2 cellular contexts compared by ENCODE assay signal in the genomic region with DNA sequence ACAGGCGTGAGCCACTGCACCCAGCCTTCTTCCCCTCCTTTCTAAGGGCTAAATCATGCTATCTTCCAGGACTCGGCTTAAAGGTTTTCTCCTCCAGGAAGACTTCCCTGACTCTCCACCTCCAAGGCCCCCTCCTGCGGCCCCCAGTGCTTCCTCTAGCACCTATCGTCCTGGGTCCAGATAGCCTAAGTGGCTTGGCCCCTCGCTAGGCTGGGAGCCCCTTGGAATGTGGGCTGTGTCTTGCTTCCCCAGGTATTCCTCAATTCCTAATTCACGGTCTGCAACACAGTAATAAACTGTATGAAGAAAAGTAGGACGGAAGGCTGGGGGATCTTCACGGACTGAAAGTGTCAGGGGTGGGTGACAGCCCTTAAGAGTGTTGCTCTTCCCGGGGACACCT.
A peak's percentile ranks its signal among the peaks of the same experiment; 100 is the strongest.
TF ChIP-seq lines count a peak whose summit lies in the region.

No MANE protein-coding gene starts in this region.

TF ChIP-seq in K562, 482 proteins besides CTCF, POLR2A, EP300 and RAD21:
- TF ChIP-seq CBFA2T3 (IDR thresholded peaks at IDR 0.05), result no peak
- no peak for TF ChIP-seq C11orf30 (IDR thresholded peaks at IDR 0.05; ENCODE audit: low read depth)
- no peak for TF ChIP-seq CTBP1 (IDR thresholded peaks at IDR 0.05; ENCODE audit: borderline replicate concordance)
- 0 out of 2 replicates have a peak, but pooled peaks have one; percentile 17 for TF ChIP-seq ELF2 (CRISPR knock-in tag; IDR thresholded peaks at IDR 0.05)
- peak; percentile 55 for TF ChIP-seq ZFP36 (IDR thresholded peaks at IDR 0.05; ENCODE audit: low read depth, low read length, partially characterized antibody)
- no peak for TF ChIP-seq BRD4 (IDR thresholded peaks at IDR 0.05)
- TF ChIP-seq ZKSCAN8 (CRISPR knock-in tag; IDR thresholded peaks at IDR 0.05), result 0 out of 2 replicates have a peak, but pooled peaks have one; percentile 5
- TF ChIP-seq IRF9 (tag; IDR thresholded peaks at IDR 0.05), result 0 out of 2 replicates have a peak, but pooled peaks have one; percentile 31
- TF ChIP-seq RUNX1 (IDR thresholded peaks at IDR 0.05; ENCODE audit: low read depth), result no peak
- TF ChIP-seq, protein P1, sequence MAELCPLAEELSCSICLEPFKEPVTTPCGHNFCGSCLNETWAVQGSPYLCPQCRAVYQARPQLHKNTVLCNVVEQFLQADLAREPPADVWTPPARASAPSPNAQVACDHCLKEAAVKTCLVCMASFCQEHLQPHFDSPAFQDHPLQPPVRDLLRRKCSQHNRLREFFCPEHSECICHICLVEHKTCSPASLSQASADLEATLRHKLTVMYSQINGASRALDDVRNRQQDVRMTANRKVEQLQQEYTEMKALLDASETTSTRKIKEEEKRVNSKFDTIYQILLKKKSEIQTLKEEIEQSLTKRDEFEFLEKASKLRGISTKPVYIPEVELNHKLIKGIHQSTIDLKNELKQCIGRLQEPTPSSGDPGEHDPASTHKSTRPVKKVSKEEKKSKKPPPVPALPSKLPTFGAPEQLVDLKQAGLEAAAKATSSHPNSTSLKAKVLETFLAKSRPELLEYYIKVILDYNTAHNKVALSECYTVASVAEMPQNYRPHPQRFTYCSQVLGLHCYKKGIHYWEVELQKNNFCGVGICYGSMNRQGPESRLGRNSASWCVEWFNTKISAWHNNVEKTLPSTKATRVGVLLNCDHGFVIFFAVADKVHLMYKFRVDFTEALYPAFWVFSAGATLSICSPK (IDR thresholded peaks at IDR 0.05; ENCODE audit: borderline replicate concordance), result no peak
- TF ChIP-seq CSDE1 (IDR thresholded peaks at IDR 0.05), result no peak
- TF ChIP-seq SNRNP70 (optimal IDR thresholded peaks at IDR 0.05; ENCODE audit: low read depth, low read length), result no peak

TF ChIP-seq in GM12891, 5 proteins besides CTCF, POLR2A, EP300 and RAD21:
- TF ChIP-seq POLR2AphosphoS5 (IDR thresholded peaks at IDR 0.05; ENCODE audit: low read depth, low read length) (no peak), POU2F2 (IDR thresholded peaks at IDR 0.05; ENCODE audit: low read depth, low read length) (no peak), SPI1 (IDR thresholded peaks at IDR 0.05; ENCODE audit: low read depth, low read length) (no peak), TAF1 (IDR thresholded peaks at IDR 0.05; ENCODE audit: low read depth, low read length) (no peak), PAX5 (IDR thresholded peaks at IDR 0.05; ENCODE audit: insufficient read depth, low read length, severe bottlenecking) (no peak)
